Comparison of ENCODE assay signal across 16 cellular contexts in genomic region chr6:124356276-124356810, GRCh38.
DNase-seq lines count a peak whose midpoint lies in the region; ATAC-seq, FAIRE-seq and TF ChIP-seq lines count a peak whose summit lies in the region.
"Had no signal": no experiment of that assay in that cellular context is flagged by ENCODE, and none has a peak within 500 bp of the region (broad histone marks: within the 10 kb centered on the region; RNA-seq: fewer than 3 reads in every experiment).

No MANE protein-coding gene starts in this region.

- H3K9me3 ChIP-seq in HepG2 (ENCODE audit: low read length) (no peaks in the 10 kb centered on the region), right lobe of liver (no peaks in the 10 kb centered on the region), smooth muscle cell (replicated peaks; ENCODE audit: low read depth) (no peaks in the 10 kb centered on the region)
- H3K9me3 ChIP-seq: BE2C had no signal

- DNase-seq in HepG2 (ENCODE audit: low spot score) (no peak), right lobe of liver (no peak), NCI-H2171 treated with DMSO at 0.1 percent for 48 hours (lab: John Stamatoyannopoulos, UW) (peak; percentile 61), glutamatergic neuron (no peak), GOT3 (lab: John Stamatoyannopoulos, UW) (no peak), smooth muscle cell (lab: John Stamatoyannopoulos, UW; ENCODE audit: unreplicated experiment) (no peak)
- DNase-seq: BE2C; CD4-positive, alpha-beta memory T cell; DND-41; GF-D8 had no signal

- H3K79me2 ChIP-seq in HepG2 (ENCODE audit: insufficient read depth, low read length) (no peaks in the 10 kb centered on the region), smooth muscle cell (ENCODE audit: low read depth) (no peaks in the 10 kb centered on the region)

- TF ChIP-seq CTCF in HepG2 (CRISPR knock-in tag; IDR thresholded peaks at IDR 0.05) = no peak
- TF ChIP-seq CTCF in right lobe of liver (IDR thresholded peaks at IDR 0.05) = no peak
- no peak for TF ChIP-seq CTCF in glutamatergic neuron (IDR thresholded peaks at IDR 0.05; ENCODE audit: partially characterized antibody, unreplicated experiment)
- no peak for TF ChIP-seq CTCF in smooth muscle cell (IDR thresholded peaks at IDR 0.05; ENCODE audit: borderline replicate concordance, insufficient read depth, poor library complexity, severe bottlenecking)

- peaks cover 3% of the 10 kb centered on the region for H3K9me3 Mint-ChIP-seq in glutamatergic neuron (ENCODE audit: unreplicated experiment)

- H3K9ac ChIP-seq in HepG2 (ENCODE audit: insufficient read depth, low read depth, low read length) = no peak overlapping the region
- H3K9ac ChIP-seq in smooth muscle cell (ENCODE audit: low read depth) = no peak overlapping the region

- 4% methylated on average over 5 of the region's 5 CpGs for WGBS in HepG2 (ENCODE audit: low lambda C conversion rate)
- 52% methylated on average over 5 of the region's 5 CpGs for WGBS in right lobe of liver (ENCODE audit: insufficient coverage, low coverage, low lambda C conversion rate, missing lambda C conversion rate)
- WGBS in smooth muscle cell (ENCODE audit: low lambda C conversion rate) = 92% methylated on average over 5 of the region's 5 CpGs

- no peaks in the 10 kb centered on the region for H3K36me3 ChIP-seq in HepG2 (replicated peaks in 1 of 2; ENCODE audit: control insufficient read depth in 1 of 2, insufficient read depth in 2 of 2, low read length in 2 of 2)
- no peaks in the 10 kb centered on the region for H3K36me3 ChIP-seq in right lobe of liver
- H3K36me3 ChIP-seq in smooth muscle cell (ENCODE audit: low read depth) = no peaks in the 10 kb centered on the region
- H3K36me3 ChIP-seq: BE2C had no signal

- intact Hi-C loops in HepG2 (cut with micrococcal nuclease; ENCODE audit: unreplicated experiment) (no loop called here), right lobe of liver (cut with DNase I) (no loop called here)

- H3K4me2 ChIP-seq in HepG2 (ENCODE audit: low read depth, low read length) (no peak overlapping the region), smooth muscle cell (no peak overlapping the region)

- TF ChIP-seq EP300 in HepG2 (IDR thresholded peaks at IDR 0.05; ENCODE audit: low read depth in 2 of 2, low read length in 2 of 2) (no peak), HepG2 (CRISPR knock-in tag; IDR thresholded peaks at IDR 0.05; ENCODE audit: borderline replicate concordance) (no peak)

- no peak overlapping the region for H2AFZ ChIP-seq in HepG2 (ENCODE audit: low read length)
- no peak overlapping the region for H2AFZ ChIP-seq in smooth muscle cell (ENCODE audit: low read depth)

- H3K4me1 ChIP-seq in HepG2 (ENCODE audit: insufficient read depth, low read length) (no peaks in the 10 kb centered on the region), right lobe of liver (no peaks in the 10 kb centered on the region), smooth muscle cell (ENCODE audit: low read depth) (no peaks in the 10 kb centered on the region)
- H3K4me1 ChIP-seq: BE2C had no signal

- no peak overlapping the region for H3K4me3 Mint-ChIP-seq in glutamatergic neuron (ENCODE audit: unreplicated experiment)
- H3K4me3 Mint-ChIP-seq: CD4-positive, alpha-beta memory T cell had no signal

- ATAC-seq in HepG2 (no peak), right lobe of liver (no peak), GM18498 (IDR thresholded peaks at IDR 0.05; ENCODE audit: unreplicated experiment) (no peak)
- ATAC-seq: HCT116 had no signal

- H3K36me3 Mint-ChIP-seq in glutamatergic neuron (ENCODE audit: unreplicated experiment) = no peaks in the 10 kb centered on the region
- H3K36me3 Mint-ChIP-seq: CD4-positive, alpha-beta memory T cell had no signal

- no peaks in the 10 kb centered on the region for H3F3A ChIP-seq in smooth muscle cell (ENCODE audit: low read depth)

- H3K27me3 ChIP-seq in HepG2 (ENCODE audit: control insufficient read depth in 1 of 2, insufficient read depth in 2 of 2, low read length in 2 of 2) (no peaks in the 10 kb centered on the region), right lobe of liver (no peaks in the 10 kb centered on the region), smooth muscle cell (ENCODE audit: low read depth) (no peaks in the 10 kb centered on the region)
- H3K27me3 ChIP-seq: BE2C had no signal

- no peak for TF ChIP-seq RAD21 in HepG2 (CRISPR knock-in tag; IDR thresholded peaks at IDR 0.05)

- H4K20me1 ChIP-seq in HepG2 (ENCODE audit: insufficient read depth, low read length) = no peaks in the 10 kb centered on the region
- no peaks in the 10 kb centered on the region for H4K20me1 ChIP-seq in smooth muscle cell (ENCODE audit: low read depth)

- no peak for TF ChIP-seq POLR2A in HepG2 (IDR thresholded peaks at IDR 0.05; ENCODE audit: insufficient read depth in 1 of 2, low read depth in 2 of 2, low read length in 2 of 2)
- TF ChIP-seq POLR2A in right lobe of liver (IDR thresholded peaks at IDR 0.05) = no peak

- no TSS peak for BruUV-seq in HepG2 (replicated peaks; lab: Mats Ljungman, UMichigan)

- H3K4me3 ChIP-seq in HepG2 (replicated peaks in 1 of 3; ENCODE audit: insufficient read depth in 1 of 3, low read depth in 2 of 3, low read length in 3 of 3) (no peak overlapping the region), right lobe of liver (no peak overlapping the region), smooth muscle cell (no peak overlapping the region)

- CTCF ChIA-PET in HepG2 (lab: Yijun Ruan, JAX; ENCODE audit: low intra/inter-chr PET ratio, low total read pairs) = no interaction called here

- H3K27me3 Mint-ChIP-seq in glutamatergic neuron (ENCODE audit: unreplicated experiment) = no peaks in the 10 kb centered on the region
- H3K27me3 Mint-ChIP-seq: CD4-positive, alpha-beta memory T cell had no signal

- FAIRE-seq in HepG2 (lab: Jason Lieb, UNC) = no peak
- FAIRE-seq: A204.1, H54 had no signal

- H3K27ac Mint-ChIP-seq in glutamatergic neuron (ENCODE audit: unreplicated experiment) = peak overlapping the region; percentile 67
- H3K27ac Mint-ChIP-seq: CD4-positive, alpha-beta memory T cell had no signal

- peaks cover 14% of the 10 kb centered on the region for H3K4me1 Mint-ChIP-seq in glutamatergic neuron (ENCODE audit: low read depth, unreplicated experiment)
- H3K4me1 Mint-ChIP-seq: CD4-positive, alpha-beta memory T cell had no signal

- H3K27ac ChIP-seq in HepG2 (ENCODE audit: extremely low read length, insufficient read depth, low read length) (no peak overlapping the region), right lobe of liver (no peak overlapping the region), smooth muscle cell (ENCODE audit: low read depth) (no peak overlapping the region)
- H3K27ac ChIP-seq: C4-2B, HL-60 had no signal

- in situ Hi-C loops in HepG2 (cut with HindIII; ENCODE audit: extremely low pct_ligation_motif_present, low pct_unique_long_range_greater_than_20kb) = no loop called here

- POLR2A ChIA-PET in HepG2 (lab: Yijun Ruan, JAX) = no interaction called here

TF ChIP-seq in HepG2, 621 proteins besides CTCF, POLR2A, EP300 and RAD21:
- TF ChIP-seq GFI1 (CRISPR knock-in tag; IDR thresholded peaks at IDR 0.05; ENCODE audit: borderline replicate concordance) (no peak), ATF7 (IDR thresholded peaks at IDR 0.05) (peak; percentile 70), ATF7 (CRISPR knock-in tag; IDR thresholded peaks at IDR 0.05) (no peak), CREB1 (IDR thresholded peaks at IDR 0.05) (no peak), CREB1 (CRISPR knock-in tag; IDR thresholded peaks at IDR 0.05) (no peak)
